ENCODE assay signal across 8 cellular contexts in the genomic region with DNA sequence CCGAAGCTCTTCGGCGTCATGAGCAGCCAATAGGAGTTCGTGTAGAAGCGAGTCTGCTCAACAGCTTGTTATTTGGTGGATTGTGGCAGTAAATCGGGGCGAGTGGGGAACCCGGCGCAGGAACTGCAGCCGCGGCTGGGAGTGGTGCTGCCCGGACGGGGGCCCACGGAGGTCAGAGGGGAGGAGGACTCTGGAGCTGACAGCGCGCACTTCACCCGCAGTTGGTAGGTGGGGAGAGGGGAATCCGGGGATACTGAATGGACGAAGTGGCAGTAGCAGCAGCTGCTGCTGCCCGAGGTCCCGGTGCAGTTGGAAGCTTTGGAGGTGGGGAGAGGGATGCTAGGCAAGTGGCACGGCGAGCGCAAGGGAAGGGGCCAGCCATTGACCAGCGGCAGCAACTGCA. TPM values are rescaled to one million over a fixed set of nuclear protein-coding genes. Genes with fewer than 3 reads are reported as not detected.
A peak's percentile ranks its signal among the peaks of the same experiment; 100 is the strongest.
DNase-seq lines count a peak whose midpoint lies in the region; ATAC-seq, FAIRE-seq and TF ChIP-seq lines count a peak whose summit lies in the region.

Gene ARID4A (plus strand): TSS at position 79 of the 403 bp plus-strand sequence. CDS start 1,300 bp downstream, outside the sequence.

- no peaks in the 10 kb centered on the region for H3K9me3 Mint-ChIP-seq in CD8-positive, alpha-beta memory T cell

- WGBS in K562 (ENCODE audit: insufficient coverage, low coverage, missing lambda C conversion rate) = 0% methylated on average over 13 of the region's 25 CpGs

- peak within 1 kb of the TSS; percentile 97 for H2AFZ ChIP-seq in K562 (ENCODE audit: low read depth, low read length)

- H3K4me3 Mint-ChIP-seq in CD8-positive, alpha-beta memory T cell = peak within 1 kb of the TSS; percentile 93 to 99 (median 98)

- no peaks in the 10 kb centered on the region for H3K9me3 ChIP-seq in CD8-positive, alpha-beta memory T cell (ENCODE audit: low read length)
- H3K9me3 ChIP-seq in SJSA1 (replicated peaks) = no peaks in the 10 kb centered on the region
- no peaks in the 10 kb centered on the region for H3K9me3 ChIP-seq in K562 (replicated peaks; ENCODE audit: control insufficient read depth, insufficient read depth, low read depth, low read length)

- peaks cover 51 to 68% (median 64%) of the 10 kb centered on the region in 3 donors for H3K4me1 Mint-ChIP-seq in CD8-positive, alpha-beta memory T cell

- peak within 1 kb of the TSS; percentile 94 to 97 for H3K9ac ChIP-seq in K562 (ENCODE audit: insufficient read depth in 1 of 2, low read depth in 2 of 2, low read length in 2 of 2)

- H3K27me3 ChIP-seq in CD8-positive, alpha-beta memory T cell (ENCODE audit: insufficient read depth, low read length, poor library complexity, severe bottlenecking) = no peaks in the 10 kb centered on the region
- no peaks in the 10 kb centered on the region for H3K27me3 ChIP-seq in SJSA1 (replicated peaks)
- H3K27me3 ChIP-seq in K562 (ENCODE audit: control insufficient read depth in 2 of 2, insufficient read depth in 2 of 2, low read length in 2 of 2) = no peaks in the 10 kb centered on the region

- in situ Hi-C loops in K562 (cut with MboI) = no loop called here

- H3K4me1 ChIP-seq in CD8-positive, alpha-beta memory T cell (ENCODE audit: insufficient read depth, low read length) = peaks cover 46% of the 10 kb centered on the region
- peaks cover 7% of the 10 kb centered on the region; the same call in 1 of the 2 replicates for H3K4me1 ChIP-seq in SJSA1 (replicated peaks)
- no peaks in the 10 kb centered on the region; a peak in 3 of 5 replicates for H3K4me1 ChIP-seq in K562 (replicated peaks in 1 of 2; ENCODE audit: control insufficient read depth in 2 of 2, insufficient read depth in 2 of 2, low read length in 2 of 2)

- TF ChIP-seq CTCF in K562 (IDR thresholded peaks at IDR 0.05 in 2 of 3, conservative IDR thresholded peaks at IDR 0.05 in 1 of 3; ENCODE audit: insufficient read depth in 2 of 3, low read depth in 1 of 3, low read length in 3 of 3) = no peak

- H3K27ac ChIP-seq in CD8-positive, alpha-beta memory T cell (ENCODE audit: low read depth, low read length) = peak within 1 kb of the TSS; percentile 96
- H3K27ac ChIP-seq in SJSA1 (peak within 1 kb of the TSS; percentile 98), K562 (ENCODE audit: extremely low read depth, low read depth, low read length) (peak within 1 kb of the TSS; percentile 99)

- no peak for TF ChIP-seq RAD21 in K562 (CRISPR knock-in tag; conservative IDR thresholded peaks at IDR 0.05 in 1 of 2, IDR thresholded peaks at IDR 0.05 in 1 of 2)

- peaks cover 67% of the 10 kb centered on the region for H3K79me2 ChIP-seq in K562 (ENCODE audit: control insufficient read depth, insufficient read depth, low read length)

- no peaks in the 10 kb centered on the region for H4K20me1 ChIP-seq in K562 (replicated peaks; ENCODE audit: control insufficient read depth, insufficient read depth, low read length)

- TF ChIP-seq POLR2A in K562 (conservative IDR thresholded peaks at IDR 0.05) = no peak; the same call in 1 of the 2 replicates

- CTCF ChIA-PET in CD8-positive, alpha-beta memory T cell (lab: Charles Lee) = interaction anchor here (0.8 to 3.5 kb wide), 11 partner anchors 8 to 1030 kb away, joined by 3 to 9 read pairs (median 4); partner anchors contain the start of genes AP5M1, EXOC5, KIAA0586 and PSMA3
- CTCF ChIA-PET in K562 (lab: Yijun Ruan, JAX; ENCODE audit: low intra/inter-chr PET ratio) = interaction anchor here (0.6 kb wide), 1 partner anchor 17 kb away, joined by 3 read pairs; no protein-coding TSS in a partner anchor

- H3K36me3 ChIP-seq in CD8-positive, alpha-beta memory T cell (ENCODE audit: insufficient read depth, low read length) = peaks cover 18% of the 10 kb centered on the region
- H3K36me3 ChIP-seq in SJSA1 (peaks cover 47% of the 10 kb centered on the region), K562 (ENCODE audit: control insufficient read depth, insufficient read depth, low read length) (peaks cover 36% of the 10 kb centered on the region; the same call in 2 of the 3 replicates)

- H3K4me3 ChIP-seq in CD8-positive, alpha-beta memory T cell (ENCODE audit: low read length) = peak within 1 kb of the TSS; percentile 86
- H3K4me3 ChIP-seq in SJSA1 (peak within 1 kb of the TSS; percentile 71), K562 (peak within 1 kb of the TSS; percentile 74)

- POLR2A ChIA-PET in CD8-positive, alpha-beta memory T cell (lab: Charles Lee) = interaction anchor here (0.5 to 2.9 kb wide), 19 partner anchors 9 to 1951 kb away, joined by 3 to 37 read pairs (median 5); partner anchors contain the start of genes ACTR10, KIAA0586, PPM1A and PSMA3
- POLR2A ChIA-PET in K562 (lab: Yijun Ruan, JAX) = interaction anchor here (0.6 to 2.7 kb wide), 11 partner anchors 9 to 177 kb away, joined by 3 to 13 read pairs (median 6); partner anchors contain the start of gene PSMA3

- peaks cover 4 to 53% (median 7%) of the 10 kb centered on the region in 3 donors for H3K36me3 Mint-ChIP-seq in CD8-positive, alpha-beta memory T cell

- ATAC-seq in K562 (no peak; the same call in 2 of the 3 replicates), left lobe of liver (no peak), GM18517 (IDR thresholded peaks at IDR 0.05; ENCODE audit: unreplicated experiment) (no peak)

- intact Hi-C loops in K562 (cut with micrococcal nuclease) = loop anchor here (2.0 to 5.0 kb wide), 4 partner anchors 56 to 889 kb away; partner anchors contain the start of genes ACTR10, DAAM1, KIAA0586 and PSMA3

- no peaks in the 10 kb centered on the region for H3K9me1 ChIP-seq in K562 (ENCODE audit: control insufficient read depth, insufficient read depth, low read length)

- peak in 3 of 5 donors; percentile 72 to 94 (median 83) for DNase-seq in CD8-positive, alpha-beta memory T cell
- DNase-seq in SJSA1 (ENCODE audit: low read depth in 1 of 2, low spot score in 2 of 2) = no peak
- peak in 2 of 4 experiments; percentile 70 to 76 for DNase-seq in K562 (ENCODE audit: extremely low read depth in 1 of 4, low spot score in 3 of 4)
- peak; percentile 95 for DNase-seq in left lobe of liver (ENCODE audit: low spot score)
- DNase-seq in stimulated activated CD4-positive, alpha-beta T cell treated with anti-CD3 and anti-CD28 coated beads, Interleukin-2, amount 100 ng/mL, for 48 hours = peak; percentile 60 to 70
- DNase-seq in NCI-H1417 treated with DMSO at 0.1 percent for 48 hours (lab: John Stamatoyannopoulos, UW) = no peak
- DNase-seq in cortex of kidney (lab: John Stamatoyannopoulos, UW) = no peak

- H3K4me2 ChIP-seq in K562 (ENCODE audit: insufficient read depth, low read length) = peak within 1 kb of the TSS; percentile 93

- peak within 1 kb of the TSS in 3 of 8 donors; percentile 88 to 97 (median 95) for H3K27ac Mint-ChIP-seq in CD8-positive, alpha-beta memory T cell

- peaks cover 0 to 1% of the 10 kb centered on the region in 2 donors for H3K27me3 Mint-ChIP-seq in CD8-positive, alpha-beta memory T cell

- TSS peak; percentile 47 for BruUV-seq in K562 (replicated peaks; lab: Mats Ljungman, UMichigan)

- TF ChIP-seq EP300 in K562 (IDR thresholded peaks at IDR 0.05; ENCODE audit: low read length) = no peak

- FAIRE-seq in K562 (lab: Jason Lieb, UNC) = no peak

TF ChIP-seq in K562, 482 proteins besides CTCF, POLR2A, EP300 and RAD21 (continues in another document):
- no peak for TF ChIP-seq ZKSCAN1 (IDR thresholded peaks at IDR 0.05; ENCODE audit: low read depth, low read length)
- TF ChIP-seq RUNX1 (IDR thresholded peaks at IDR 0.05; ENCODE audit: low read depth) = no peak
- TF ChIP-seq, protein P1, sequence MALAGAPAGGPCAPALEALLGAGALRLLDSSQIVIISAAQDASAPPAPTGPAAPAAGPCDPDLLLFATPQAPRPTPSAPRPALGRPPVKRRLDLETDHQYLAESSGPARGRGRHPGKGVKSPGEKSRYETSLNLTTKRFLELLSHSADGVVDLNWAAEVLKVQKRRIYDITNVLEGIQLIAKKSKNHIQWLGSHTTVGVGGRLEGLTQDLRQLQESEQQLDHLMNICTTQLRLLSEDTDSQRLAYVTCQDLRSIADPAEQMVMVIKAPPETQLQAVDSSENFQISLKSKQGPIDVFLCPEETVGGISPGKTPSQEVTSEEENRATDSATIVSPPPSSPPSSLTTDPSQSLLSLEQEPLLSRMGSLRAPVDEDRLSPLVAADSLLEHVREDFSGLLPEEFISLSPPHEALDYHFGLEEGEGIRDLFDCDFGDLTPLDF (CRISPR knock-in tag; IDR thresholded peaks at IDR 0.05) = no peak
- TF ChIP-seq TSC22D4 (tag; IDR thresholded peaks at IDR 0.05) = no peak
- TF ChIP-seq ZNF217 (CRISPR knock-in tag; IDR thresholded peaks at IDR 0.05) = no peak
- TF ChIP-seq HDAC2 (IDR thresholded peaks at IDR 0.05) = peak; percentile 27; the same call in 1 of the 2 replicates
- peak; percentile 11 to 70; a peak in 3 of 4 replicates for TF ChIP-seq SIN3A (IDR thresholded peaks at IDR 0.05; ENCODE audit: borderline replicate concordance in 2 of 2, control insufficient read depth in 1 of 2, low read depth in 2 of 2, low read length in 2 of 2)
- peak; percentile 6; the same call in 1 of the 2 replicates for TF ChIP-seq FOXM1 (IDR thresholded peaks at IDR 0.05; ENCODE audit: low read depth)
- no peak for TF ChIP-seq FOXM1 (CRISPR knock-in tag; IDR thresholded peaks at IDR 0.05; ENCODE audit: low read depth)
- TF ChIP-seq CREB1 (IDR thresholded peaks at IDR 0.05) = no peak
- no peak; the same call in 1 of the 2 replicates for TF ChIP-seq CREB1 (CRISPR knock-in tag; IDR thresholded peaks at IDR 0.05)

RNA-seq across cellular contexts. Expression of gene ARID4A, which starts in this region (rescaled TPM):
- total RNA-seq in CD8-positive, alpha-beta memory T cell = 10 to 100 TPM; 19.6 to 20.4 TPM
- 38.3 TPM for polyA plus RNA-seq in CD8-positive, alpha-beta memory T cell
- 7.6 and 9.3 TPM in 2 replicates for total RNA-seq in SJSA1 (2014; rRNA removed; shearing (Covaris generic))
- total RNA-seq in K562 (2011; cell fraction: chromatin; rRNA removed; ENCODE audit: low replicate concordance) = 15.6 and 79.0 TPM in 2 replicates
- 8.3 and 13.4 TPM in 2 replicates for total RNA-seq in K562 (2011; cell fraction: nucleolus; rRNA removed)
- 18.1 and 23.6 TPM in 2 replicates for total RNA-seq in K562 (2011; cell fraction: nucleoplasm; rRNA removed)
- total RNA-seq in K562 (2014; rRNA removed) (6.5 and 6.9 TPM in 2 replicates), K562 (2014; rRNA removed; fragmentation: Illumina TruSeq; extraction: Trizol) (9.5 and 11.9 TPM in 2 replicates), K562 (2015; rRNA removed; fragmentation: Illumina TruSeq; extraction: Trizol) (8.4 and 8.7 TPM in 2 replicates), K562 (2021) (8.4 and 11.5 TPM in 2 replicates), left lobe of liver (16.7 TPM)
- polyA plus RNA-seq in K562 (2011; rRNA removed) (7.3 and 9.0 TPM in 2 replicates), K562 (2014; fragmentation: Illumina TruSeq; extraction: Trizol) (7.4 and 9.4 TPM in 2 replicates), K562 (2014; fragmentation: Nextera tagmentation; extraction: Ambion mirVana) (1 to 10 TPM; 2.4 to 2.8 TPM), K562 (2014; rRNA removed) (7.1 and 7.5 TPM in 2 replicates)
- 1.7 and 2.9 TPM in 2 replicates for polyA plus RNA-seq in K562 (2011; cell fraction: cytosol; rRNA removed)
- 8.6 and 15.2 TPM in 2 replicates for polyA plus RNA-seq in K562 (2011; cell fraction: nucleus; rRNA removed)
- polyA plus RNA-seq in K562 (2012) = 5.5 and 5.7 TPM in 2 replicates
- 37.9 and 46.4 TPM in 2 replicates for polyA minus RNA-seq in K562 (2011; rRNA and poly(A)+ RNA removed)
- polyA minus RNA-seq in K562 (2011; cell fraction: cytosol; rRNA and poly(A)+ RNA removed) = 4.4 and 5.8 TPM in 2 replicates
- polyA minus RNA-seq in K562 (2011; cell fraction: nucleus; rRNA and poly(A)+ RNA removed) = 16.8 and 36.8 TPM in 2 replicates

Comparison
In these comparisons a context has a peak if more than half of its experiments do, and no peak if none do; other contexts are left out.
1. DNase-seq: peak in CD8-positive, alpha-beta memory T cell (3 of 5), left lobe of liver (single experiment) and stimulated activated CD4-positive, alpha-beta T cell treated with anti-CD3 and anti-CD28 coated beads, Interleukin-2, amount 100 ng/mL, for 48 hours (2 of 2); none in SJSA1 (0 of 2), NCI-H1417 treated with DMSO at 0.1 percent for 48 hours (single experiment) and cortex of kidney (single experiment).
2. Peak in every context shown above with its lines, with median percentiles within 50 percentile points of each other: H3K27ac ChIP-seq and H3K4me3 ChIP-seq.